Comparison of ENCODE assay signal across 35 cellular contexts in the genomic region with DNA sequence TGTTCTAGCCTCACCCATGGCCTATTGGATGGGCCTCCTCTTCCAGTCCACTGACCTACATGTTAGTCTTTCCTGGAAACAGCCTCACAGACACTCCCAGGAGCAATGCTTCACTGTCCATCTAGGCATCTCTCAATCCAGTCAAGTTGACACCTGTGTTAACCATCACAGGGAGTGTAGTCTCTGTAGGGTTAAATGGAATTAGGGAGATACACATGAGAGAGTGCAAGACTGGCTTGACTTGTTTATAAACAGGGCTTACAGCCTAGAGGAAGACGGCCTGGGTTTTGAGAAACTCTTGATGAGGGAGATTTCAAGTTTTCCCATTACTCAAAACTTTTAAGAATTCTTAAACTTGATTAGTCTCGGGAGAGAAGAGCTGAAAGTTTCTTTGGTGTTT. TPM values are rescaled to one million over a fixed set of nuclear protein-coding genes. Genes with fewer than 3 reads are reported as not detected.
"Had no signal": no experiment of that assay in that cellular context is flagged by ENCODE, and none has a peak within 500 bp of the region (broad histone marks: within the 10 kb centered on the region; RNA-seq: fewer than 3 reads in every experiment).

No MANE protein-coding gene starts in this region.

- FAIRE-seq: TTC549 had no signal

- H3K4me3 ChIP-seq: ascending aorta had no signal

- DNase-seq: activated B cell treated with CpG ODN at 0.5 μM for 24 hours; activated CD4-positive, alpha-beta memory T cell treated with anti-CD3 and anti-CD28 coated beads, Interleukin-2, amount 10 ng/mL, durations not matched to agents 7 days and 5 days; activated CD4-positive, alpha-beta T cell treated with anti-CD3 and anti-CD28 coated beads for 4 hours; activated CD4-positive, alpha-beta T cell treated with anti-CD3 and anti-CD28 coated beads, Interleukin-2, amount 10 ng/mL, durations not matched to agents 24 days and 14 days; activated CD4-positive, alpha-beta T cell treated with anti-CD3 and anti-CD28 coated beads, Interleukin-2, amount 50 U/mL, for 1 hour; activated CD4-positive, alpha-beta T cell treated with anti-CD3 and anti-CD28 coated beads, Interleukin-2, amount 50 U/mL, for 48 hours; activated CD4-positive, CD25-positive, alpha-beta regulatory T cell treated with anti-CD3 and anti-CD28 coated beads, Interleukin-2, amount 50 U/mL, for 72 hours; activated CD8-positive, alpha-beta memory T cell treated with anti-CD3 and anti-CD28 coated beads for 24 hours; activated CD8-positive, alpha-beta memory T cell treated with anti-CD3 and anti-CD28 coated beads, Interleukin-2, amount 10 ng/mL, durations not matched to agents 7 days and 5 days; activated CD8-positive, alpha-beta memory T cell treated with anti-CD3 and anti-CD28 coated beads, Interleukin-2, amount 50 U/mL, for 48 hours; activated CD8-positive, alpha-beta T cell treated with anti-CD3 and anti-CD28 coated beads, Interleukin-2, amount 10 ng/mL, durations not matched to agents 7 days and 5 days; activated effector memory CD4-positive, alpha-beta T cell treated with Interleukin-2 at 50 U/mL for 16 hours; activated gamma-delta T cell; activated naive CD4-positive, alpha-beta T cell treated with anti-CD3 and anti-CD28 coated beads, Interleukin-2, amount 10 ng/mL, durations not matched to agents 7 days and 5 days; activated naive CD4-positive, alpha-beta T cell treated with Interleukin-2 at 50 U/mL for 16 hours; activated naive CD8-positive, alpha-beta T cell treated with anti-CD3 and anti-CD28 coated beads, Interleukin-2, amount 10 ng/mL, durations not matched to agents 7 days and 5 days; activated naive CD8-positive, alpha-beta T cell treated with anti-CD3 and anti-CD28 coated beads, Interleukin-2, amount 50 U/mL, for 24 hours; activated T-cell treated with anti-CD3 and anti-CD28 coated beads, Interleukin-2, amount 50 U/mL, for 24 hours; activated T-cell treated with anti-CD3 and anti-CD28 coated beads, Interleukin-2, amount 50 U/mL, for 48 hours; amygdala; anterior cingulate cortex; central memory CD4-positive, alpha-beta T cell; T-helper 1 cell; T-helper 2 cell; T-helper 9 cell had no signal

- H3K27me3 Mint-ChIP-seq: activated CD4-positive, alpha-beta memory T cell treated with anti-CD3 and anti-CD28 coated beads, Interleukin-2, amount 10 ng/mL, durations not matched to agents 7 days and 5 days; activated CD4-positive, alpha-beta T cell treated with anti-CD3 and anti-CD28 coated beads, Interleukin-2, amount 10 ng/mL, durations not matched to agents 24 days and 14 days; activated CD8-positive, alpha-beta memory T cell treated with anti-CD3 and anti-CD28 coated beads, Interleukin-2, amount 10 ng/mL, durations not matched to agents 7 days and 5 days; activated naive CD8-positive, alpha-beta T cell treated with anti-CD3 and anti-CD28 coated beads, Interleukin-2, amount 10 ng/mL, durations not matched to agents 7 days and 5 days; activated T-cell treated with anti-CD3 and anti-CD28 coated beads, Interleukin-2, amount 50 U/mL, for 24 hours; brain had no signal

- H3K27ac Mint-ChIP-seq: activated B cell treated with CpG ODN at 0.5 μM for 24 hours; activated CD4-positive, alpha-beta memory T cell treated with anti-CD3 and anti-CD28 coated beads, Interleukin-2, amount 10 ng/mL, durations not matched to agents 7 days and 5 days; activated CD4-positive, alpha-beta T cell treated with anti-CD3 and anti-CD28 coated beads, Interleukin-2, amount 10 ng/mL, durations not matched to agents 24 days and 14 days; activated CD8-positive, alpha-beta memory T cell treated with anti-CD3 and anti-CD28 coated beads, Interleukin-2, amount 10 ng/mL, durations not matched to agents 7 days and 5 days; activated CD8-positive, alpha-beta T cell treated with anti-CD3 and anti-CD28 coated beads, Interleukin-2, amount 10 ng/mL, durations not matched to agents 7 days and 5 days; activated naive CD4-positive, alpha-beta T cell treated with anti-CD3 and anti-CD28 coated beads, Interleukin-2, amount 10 ng/mL, durations not matched to agents 7 days and 5 days; activated naive CD4-positive, alpha-beta T cell treated with anti-CD3 and anti-CD28 coated beads, Interleukin-2, amount 50 U/mL, for 24 hours; activated naive CD8-positive, alpha-beta T cell; activated naive CD8-positive, alpha-beta T cell treated with anti-CD3 and anti-CD28 coated beads, Interleukin-2, amount 10 ng/mL, durations not matched to agents 7 days and 5 days; activated naive CD8-positive, alpha-beta T cell treated with anti-CD3 and anti-CD28 coated beads, Interleukin-2, amount 50 U/mL, for 24 hours; activated T-cell treated with anti-CD3 and anti-CD28 coated beads, Interleukin-2, amount 50 U/mL, for 24 hours; activated T-helper 2 cell treated with anti-CD3 and anti-CD28 coated beads, Interferon-gamma antibody, Interleukin-2, Interleukin-4, amounts not matched to agents 10 μg/mL and 5 μg/mL and 100 μg/mL, durations not matched to agents 14 hours and 24 hours and 36 hours; brain; T-helper 1 cell treated with Interleukin-12 subunit alpha and Interleukin-12 subunit beta and Interleukin-4 antibody, amounts not matched to agents 30 μg/mL and 1 μg/mL, for 36 hours; T-helper 2 cell treated with Interferon-gamma antibody and Interleukin-4, amounts not matched to agents 5 μg/mL and 100 μg/mL, for 36 hours had no signal

- H3K9me3 Mint-ChIP-seq: activated CD4-positive, alpha-beta memory T cell treated with anti-CD3 and anti-CD28 coated beads, Interleukin-2, amount 10 ng/mL, durations not matched to agents 7 days and 5 days; activated naive CD4-positive, alpha-beta T cell treated with anti-CD3 and anti-CD28 coated beads, Interleukin-2, amount 10 ng/mL, durations not matched to agents 7 days and 5 days had no signal

- ATAC-seq: activated CD8-positive, alpha-beta memory T cell treated with anti-CD3 and anti-CD28 coated beads, Interleukin-2, amount 10 ng/mL, durations not matched to agents 7 days and 5 days; activated CD8-positive, alpha-beta T cell treated with anti-CD3 and anti-CD28 coated beads, Interleukin-2, amount 10 ng/mL, durations not matched to agents 7 days and 5 days; activated naive CD8-positive, alpha-beta T cell treated with anti-CD3 and anti-CD28 coated beads, Interleukin-2, amount 50 U/mL, for 24 hours had no signal

- H3K36me3 Mint-ChIP-seq: activated CD8-positive, alpha-beta memory T cell treated with anti-CD3 and anti-CD28 coated beads, Interleukin-2, amount 10 ng/mL, durations not matched to agents 7 days and 5 days; activated naive CD4-positive, alpha-beta T cell treated with anti-CD3 and anti-CD28 coated beads, Interleukin-2, amount 10 ng/mL, durations not matched to agents 7 days and 5 days; activated naive CD8-positive, alpha-beta T cell; activated naive CD8-positive, alpha-beta T cell treated with anti-CD3 and anti-CD28 coated beads, Interleukin-2, amount 10 ng/mL, durations not matched to agents 7 days and 5 days; brain had no signal

- H3K36me3 ChIP-seq: ascending aorta had no signal

- H3K4me3 Mint-ChIP-seq: activated B cell treated with CpG ODN at 0.5 μM for 24 hours; activated CD4-positive, alpha-beta memory T cell treated with anti-CD3 and anti-CD28 coated beads, Interleukin-2, amount 10 ng/mL, durations not matched to agents 7 days and 5 days; activated CD4-positive, alpha-beta T cell treated with anti-CD3 and anti-CD28 coated beads, Interleukin-2, amount 10 ng/mL, durations not matched to agents 24 days and 14 days; activated CD8-positive, alpha-beta memory T cell treated with anti-CD3 and anti-CD28 coated beads, Interleukin-2, amount 10 ng/mL, durations not matched to agents 7 days and 5 days; activated CD8-positive, alpha-beta T cell treated with anti-CD3 and anti-CD28 coated beads, Interleukin-2, amount 10 ng/mL, durations not matched to agents 7 days and 5 days; activated naive CD4-positive, alpha-beta T cell treated with anti-CD3 and anti-CD28 coated beads, Interleukin-2, amount 10 ng/mL, durations not matched to agents 7 days and 5 days; activated naive CD4-positive, alpha-beta T cell treated with anti-CD3 and anti-CD28 coated beads, Interleukin-2, amount 50 U/mL, for 24 hours; activated naive CD8-positive, alpha-beta T cell; activated naive CD8-positive, alpha-beta T cell treated with anti-CD3 and anti-CD28 coated beads, Interleukin-2, amount 10 ng/mL, durations not matched to agents 7 days and 5 days; activated naive CD8-positive, alpha-beta T cell treated with anti-CD3 and anti-CD28 coated beads, Interleukin-2, amount 50 U/mL, for 24 hours; activated T-cell treated with anti-CD3 and anti-CD28 coated beads, Interleukin-2, amount 50 U/mL, for 24 hours; brain; T-helper 1 cell treated with Interleukin-12 subunit alpha and Interleukin-12 subunit beta and Interleukin-4 antibody, amounts not matched to agents 30 μg/mL and 1 μg/mL, for 36 hours; T-helper 2 cell treated with Interferon-gamma antibody and Interleukin-4, amounts not matched to agents 5 μg/mL and 100 μg/mL, for 36 hours had no signal

- H3K4me1 Mint-ChIP-seq: activated B cell treated with CpG ODN at 0.5 μM for 24 hours; activated CD4-positive, alpha-beta memory T cell treated with anti-CD3 and anti-CD28 coated beads, Interleukin-2, amount 10 ng/mL, durations not matched to agents 7 days and 5 days; activated CD4-positive, alpha-beta T cell treated with anti-CD3 and anti-CD28 coated beads, Interleukin-2, amount 10 ng/mL, durations not matched to agents 24 days and 14 days; activated CD8-positive, alpha-beta memory T cell treated with anti-CD3 and anti-CD28 coated beads, Interleukin-2, amount 10 ng/mL, durations not matched to agents 7 days and 5 days; activated naive CD4-positive, alpha-beta T cell treated with anti-CD3 and anti-CD28 coated beads, Interleukin-2, amount 10 ng/mL, durations not matched to agents 7 days and 5 days; activated naive CD4-positive, alpha-beta T cell treated with anti-CD3 and anti-CD28 coated beads, Interleukin-2, amount 50 U/mL, for 24 hours; activated naive CD8-positive, alpha-beta T cell treated with anti-CD3 and anti-CD28 coated beads, Interleukin-2, amount 10 ng/mL, durations not matched to agents 7 days and 5 days; activated naive CD8-positive, alpha-beta T cell treated with anti-CD3 and anti-CD28 coated beads, Interleukin-2, amount 50 U/mL, for 24 hours; brain had no signal

- H3K27me3 ChIP-seq: ascending aorta had no signal

RNA-seq across cellular contexts. Expression of a gene that starts 18.9 kb away (rescaled TPM):
- total RNA-seq: activated B cell treated with CpG ODN at 0.5 μM for 24 hours; activated CD4-positive, alpha-beta memory T cell treated with anti-CD3 and anti-CD28 coated beads, Interleukin-2, amount 10 ng/mL, durations not matched to agents 7 days and 5 days; activated CD4-positive, alpha-beta T cell treated with anti-CD3 and anti-CD28 coated beads, Interleukin-2, amount 10 ng/mL, durations not matched to agents 24 days and 14 days; activated CD8-positive, alpha-beta memory T cell treated with anti-CD3 and anti-CD28 coated beads, Interleukin-2, amount 10 ng/mL, durations not matched to agents 7 days and 5 days; activated CD8-positive, alpha-beta T cell treated with anti-CD3 and anti-CD28 coated beads, Interleukin-2, amount 10 ng/mL, durations not matched to agents 7 days and 5 days; activated naive CD8-positive, alpha-beta T cell treated with anti-CD3 and anti-CD28 coated beads, Interleukin-2, amount 10 ng/mL, durations not matched to agents 7 days and 5 days; activated T-helper 2 cell treated with anti-CD3 and anti-CD28 coated beads, Interferon-gamma antibody, Interleukin-2, Interleukin-4, amounts not matched to agents 10 μg/mL and 5 μg/mL and 100 μg/mL, durations not matched to agents 14 hours and 24 hours and 36 hours; ascending aorta; cardiac septum; cerebellum had no signal

RNA-seq across cellular contexts. Expression of a gene that starts 56.0 kb away (rescaled TPM):
- total RNA-seq: activated B cell treated with CpG ODN at 0.5 μM for 24 hours; activated CD4-positive, alpha-beta memory T cell treated with anti-CD3 and anti-CD28 coated beads, Interleukin-2, amount 10 ng/mL, durations not matched to agents 7 days and 5 days; activated CD4-positive, alpha-beta T cell treated with anti-CD3 and anti-CD28 coated beads, Interleukin-2, amount 10 ng/mL, durations not matched to agents 24 days and 14 days; activated CD8-positive, alpha-beta memory T cell treated with anti-CD3 and anti-CD28 coated beads, Interleukin-2, amount 10 ng/mL, durations not matched to agents 7 days and 5 days; activated CD8-positive, alpha-beta T cell treated with anti-CD3 and anti-CD28 coated beads, Interleukin-2, amount 10 ng/mL, durations not matched to agents 7 days and 5 days; activated naive CD8-positive, alpha-beta T cell treated with anti-CD3 and anti-CD28 coated beads, Interleukin-2, amount 10 ng/mL, durations not matched to agents 7 days and 5 days; activated T-helper 2 cell treated with anti-CD3 and anti-CD28 coated beads, Interferon-gamma antibody, Interleukin-2, Interleukin-4, amounts not matched to agents 10 μg/mL and 5 μg/mL and 100 μg/mL, durations not matched to agents 14 hours and 24 hours and 36 hours; ascending aorta; cardiac septum had no signal
